Comparison of ENCODE assay signal across 1 cellular context in the genomic region with DNA sequence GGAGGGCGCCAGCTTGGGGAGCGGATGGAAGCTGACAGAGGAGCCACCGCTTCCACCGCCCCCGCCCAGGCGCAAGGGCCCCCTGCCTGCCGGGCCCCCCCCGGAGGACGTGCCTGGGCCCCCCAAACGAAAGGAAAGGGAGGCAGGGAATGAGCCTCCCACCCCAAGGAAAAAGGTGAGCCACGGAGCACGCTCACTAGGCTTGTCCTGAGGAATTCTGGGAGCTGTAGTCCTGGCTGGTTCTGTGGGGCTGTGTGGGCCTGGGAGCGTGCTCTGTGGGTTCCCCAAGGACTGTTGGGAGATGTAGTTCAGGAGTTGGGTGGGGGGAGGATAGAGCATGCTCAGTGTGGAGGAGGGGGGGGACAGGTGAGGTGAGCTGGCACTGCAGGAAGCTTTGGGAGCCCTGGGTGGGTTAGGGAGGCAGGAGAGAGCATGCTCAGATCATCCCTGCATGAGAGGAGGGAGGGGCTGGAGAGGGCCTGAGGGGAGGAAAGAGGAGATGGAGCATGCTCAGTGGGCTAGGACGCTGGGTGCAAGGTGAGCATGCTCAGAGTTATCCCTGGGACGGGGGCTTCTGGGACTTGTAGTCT.
TF ChIP-seq lines count a peak whose summit lies in the region.

No MANE protein-coding gene starts in this region.

TF ChIP-seq in HepG2, 621 proteins besides CTCF, POLR2A, EP300 and RAD21 (continues in another document):
- TF ChIP-seq KDM6A (CRISPR knock-in tag; IDR thresholded peaks at IDR 0.05; ENCODE audit: low read depth) (no peak), ZMYM4 (CRISPR knock-in tag; IDR thresholded peaks at IDR 0.05) (0 out of 2 replicates have a peak, but pooled peaks have one; percentile 32), ZSCAN5A (CRISPR knock-in tag; IDR thresholded peaks at IDR 0.05; ENCODE audit: borderline replicate concordance) (no peak), CREM (IDR thresholded peaks at IDR 0.05) (peak; percentile 89), CREM (CRISPR knock-in tag; IDR thresholded peaks at IDR 0.05) (no peak), ZKSCAN1 (IDR thresholded peaks at IDR 0.05; ENCODE audit: low read length) (no peak), SUZ12 (IDR thresholded peaks at IDR 0.05; ENCODE audit: low read depth, low read length) (peak; percentile 38; the same call in 1 of the 2 replicates), ATF3 (CRISPR knock-in tag; IDR thresholded peaks at IDR 0.05) (no peak), THAP11 (CRISPR knock-in tag; IDR thresholded peaks at IDR 0.05) (peak; percentile 96), GABPB1 (CRISPR knock-in tag; IDR thresholded peaks at IDR 0.05) (peak; percentile 63), ISL2 (CRISPR knock-in tag; IDR thresholded peaks at IDR 0.05) (no peak), TCF7 (IDR thresholded peaks at IDR 0.05; ENCODE audit: low read depth) (no peak), PAX8 (CRISPR knock-in tag; IDR thresholded peaks at IDR 0.05; ENCODE audit: borderline replicate concordance) (no peak), GABPA (IDR thresholded peaks at IDR 0.05; ENCODE audit: low read depth, low read length) (no peak), GABPA (CRISPR knock-in tag; IDR thresholded peaks at IDR 0.05; ENCODE audit: low read depth) (peak; percentile 62), ZFY (CRISPR knock-in tag; IDR thresholded peaks at IDR 0.05) (peak; percentile 37; the same call in 1 of the 2 replicates), SALL1 (CRISPR knock-in tag; IDR thresholded peaks at IDR 0.05) (0 out of 2 replicates have a peak, but pooled peaks have one; percentile 13), CERS6 (CRISPR knock-in tag; IDR thresholded peaks at IDR 0.05) (no peak), CCAR2 (optimal IDR thresholded peaks at IDR 0.05; ENCODE audit: low read depth, low read length) (no peak), FOXC1 (CRISPR knock-in tag; IDR thresholded peaks at IDR 0.05; ENCODE audit: borderline replicate concordance) (0 out of 2 replicates have a peak, but pooled peaks have one; percentile 29), KLF9 (CRISPR knock-in tag; IDR thresholded peaks at IDR 0.05; ENCODE audit: low read depth) (no peak), ZNF790 (CRISPR knock-in tag; IDR thresholded peaks at IDR 0.05; ENCODE audit: borderline replicate concordance) (no peak), SRSF4 (IDR thresholded peaks at IDR 0.05; ENCODE audit: low read depth, low read length, poor library complexity, severe bottlenecking) (no peak), FOXK1 (CRISPR knock-in tag; IDR thresholded peaks at IDR 0.05; ENCODE audit: borderline replicate concordance, low read depth) (no peak), ZNF143 (CRISPR knock-in tag; IDR thresholded peaks at IDR 0.05) (peak; percentile 89), NR2C2 (CRISPR knock-in tag; IDR thresholded peaks at IDR 0.05; ENCODE audit: borderline replicate concordance) (peak; percentile 80), TGIF2 (CRISPR knock-in tag; IDR thresholded peaks at IDR 0.05) (no peak), RBFOX2 (IDR thresholded peaks at IDR 0.05; ENCODE audit: low read depth, low read length) (no peak), MTF1 (CRISPR knock-in tag; IDR thresholded peaks at IDR 0.05) (no peak), CENPX (CRISPR knock-in tag; IDR thresholded peaks at IDR 0.05) (no peak), ZNF20 (CRISPR knock-in tag; IDR thresholded peaks at IDR 0.05) (no peak), PTBP1 (IDR thresholded peaks at IDR 0.05; ENCODE audit: low read depth, low read length, poor library complexity, severe bottlenecking) (no peak), ZNF773 (CRISPR knock-in tag; IDR thresholded peaks at IDR 0.05; ENCODE audit: borderline replicate concordance) (no peak), SOX13 (IDR thresholded peaks at IDR 0.05) (no peak), SOX13 (CRISPR knock-in tag; conservative IDR thresholded peaks at IDR 0.05 in 1 of 2, IDR thresholded peaks at IDR 0.05 in 1 of 2) (no peak), HMGA1 (CRISPR knock-in tag; conservative IDR thresholded peaks at IDR 0.05) (no peak), HCFC1 (IDR thresholded peaks at IDR 0.05; ENCODE audit: low read depth, low read length) (peak; percentile 76), SP4 (CRISPR knock-in tag; IDR thresholded peaks at IDR 0.05) (0 out of 2 replicates have a peak, but pooled peaks have one; percentile 58), ZMAT3 (CRISPR knock-in tag; conservative IDR thresholded peaks at IDR 0.05) (no peak)
- TF ChIP-seq, protein P1, sequence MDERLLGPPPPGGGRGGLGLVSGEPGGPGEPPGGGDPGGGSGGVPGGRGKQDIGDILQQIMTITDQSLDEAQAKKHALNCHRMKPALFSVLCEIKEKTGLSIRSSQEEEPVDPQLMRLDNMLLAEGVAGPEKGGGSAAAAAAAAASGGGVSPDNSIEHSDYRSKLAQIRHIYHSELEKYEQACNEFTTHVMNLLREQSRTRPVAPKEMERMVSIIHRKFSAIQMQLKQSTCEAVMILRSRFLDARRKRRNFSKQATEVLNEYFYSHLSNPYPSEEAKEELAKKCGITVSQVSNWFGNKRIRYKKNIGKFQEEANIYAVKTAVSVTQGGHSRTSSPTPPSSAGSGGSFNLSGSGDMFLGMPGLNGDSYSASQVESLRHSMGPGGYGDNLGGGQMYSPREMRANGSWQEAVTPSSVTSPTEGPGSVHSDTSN (CRISPR knock-in tag; IDR thresholded peaks at IDR 0.05), result no peak
- TF ChIP-seq, protein P2, sequence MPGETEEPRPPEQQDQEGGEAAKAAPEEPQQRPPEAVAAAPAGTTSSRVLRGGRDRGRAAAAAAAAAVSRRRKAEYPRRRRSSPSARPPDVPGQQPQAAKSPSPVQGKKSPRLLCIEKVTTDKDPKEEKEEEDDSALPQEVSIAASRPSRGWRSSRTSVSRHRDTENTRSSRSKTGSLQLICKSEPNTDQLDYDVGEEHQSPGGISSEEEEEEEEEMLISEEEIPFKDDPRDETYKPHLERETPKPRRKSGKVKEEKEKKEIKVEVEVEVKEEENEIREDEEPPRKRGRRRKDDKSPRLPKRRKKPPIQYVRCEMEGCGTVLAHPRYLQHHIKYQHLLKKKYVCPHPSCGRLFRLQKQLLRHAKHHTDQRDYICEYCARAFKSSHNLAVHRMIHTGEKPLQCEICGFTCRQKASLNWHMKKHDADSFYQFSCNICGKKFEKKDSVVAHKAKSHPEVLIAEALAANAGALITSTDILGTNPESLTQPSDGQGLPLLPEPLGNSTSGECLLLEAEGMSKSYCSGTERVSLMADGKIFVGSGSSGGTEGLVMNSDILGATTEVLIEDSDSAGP (CRISPR knock-in tag; IDR thresholded peaks at IDR 0.05; ENCODE audit: borderline replicate concordance), result peak; percentile 46; the same call in 1 of the 2 replicates
- TF ChIP-seq, protein P3, sequence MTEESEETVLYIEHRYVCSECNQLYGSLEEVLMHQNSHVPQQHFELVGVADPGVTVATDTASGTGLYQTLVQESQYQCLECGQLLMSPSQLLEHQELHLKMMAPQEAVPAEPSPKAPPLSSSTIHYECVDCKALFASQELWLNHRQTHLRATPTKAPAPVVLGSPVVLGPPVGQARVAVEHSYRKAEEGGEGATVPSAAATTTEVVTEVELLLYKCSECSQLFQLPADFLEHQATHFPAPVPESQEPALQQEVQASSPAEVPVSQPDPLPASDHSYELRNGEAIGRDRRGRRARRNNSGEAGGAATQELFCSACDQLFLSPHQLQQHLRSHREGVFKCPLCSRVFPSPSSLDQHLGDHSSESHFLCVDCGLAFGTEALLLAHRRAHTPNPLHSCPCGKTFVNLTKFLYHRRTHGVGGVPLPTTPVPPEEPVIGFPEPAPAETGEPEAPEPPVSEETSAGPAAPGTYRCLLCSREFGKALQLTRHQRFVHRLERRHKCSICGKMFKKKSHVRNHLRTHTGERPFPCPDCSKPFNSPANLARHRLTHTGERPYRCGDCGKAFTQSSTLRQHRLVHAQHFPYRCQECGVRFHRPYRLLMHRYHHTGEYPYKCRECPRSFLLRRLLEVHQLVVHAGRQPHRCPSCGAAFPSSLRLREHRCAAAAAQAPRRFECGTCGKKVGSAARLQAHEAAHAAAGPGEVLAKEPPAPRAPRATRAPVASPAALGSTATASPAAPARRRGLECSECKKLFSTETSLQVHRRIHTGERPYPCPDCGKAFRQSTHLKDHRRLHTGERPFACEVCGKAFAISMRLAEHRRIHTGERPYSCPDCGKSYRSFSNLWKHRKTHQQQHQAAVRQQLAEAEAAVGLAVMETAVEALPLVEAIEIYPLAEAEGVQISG (CRISPR knock-in tag; IDR thresholded peaks at IDR 0.05), result peak; percentile 52
- TF ChIP-seq, protein P4, sequence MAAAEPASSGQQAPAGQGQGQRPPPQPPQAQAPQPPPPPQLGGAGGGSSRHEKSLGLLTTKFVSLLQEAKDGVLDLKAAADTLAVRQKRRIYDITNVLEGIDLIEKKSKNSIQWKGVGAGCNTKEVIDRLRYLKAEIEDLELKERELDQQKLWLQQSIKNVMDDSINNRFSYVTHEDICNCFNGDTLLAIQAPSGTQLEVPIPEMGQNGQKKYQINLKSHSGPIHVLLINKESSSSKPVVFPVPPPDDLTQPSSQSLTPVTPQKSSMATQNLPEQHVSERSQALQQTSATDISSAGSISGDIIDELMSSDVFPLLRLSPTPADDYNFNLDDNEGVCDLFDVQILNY (CRISPR knock-in tag; conservative IDR thresholded peaks at IDR 0.05), result no peak
- TF ChIP-seq, protein P5, sequence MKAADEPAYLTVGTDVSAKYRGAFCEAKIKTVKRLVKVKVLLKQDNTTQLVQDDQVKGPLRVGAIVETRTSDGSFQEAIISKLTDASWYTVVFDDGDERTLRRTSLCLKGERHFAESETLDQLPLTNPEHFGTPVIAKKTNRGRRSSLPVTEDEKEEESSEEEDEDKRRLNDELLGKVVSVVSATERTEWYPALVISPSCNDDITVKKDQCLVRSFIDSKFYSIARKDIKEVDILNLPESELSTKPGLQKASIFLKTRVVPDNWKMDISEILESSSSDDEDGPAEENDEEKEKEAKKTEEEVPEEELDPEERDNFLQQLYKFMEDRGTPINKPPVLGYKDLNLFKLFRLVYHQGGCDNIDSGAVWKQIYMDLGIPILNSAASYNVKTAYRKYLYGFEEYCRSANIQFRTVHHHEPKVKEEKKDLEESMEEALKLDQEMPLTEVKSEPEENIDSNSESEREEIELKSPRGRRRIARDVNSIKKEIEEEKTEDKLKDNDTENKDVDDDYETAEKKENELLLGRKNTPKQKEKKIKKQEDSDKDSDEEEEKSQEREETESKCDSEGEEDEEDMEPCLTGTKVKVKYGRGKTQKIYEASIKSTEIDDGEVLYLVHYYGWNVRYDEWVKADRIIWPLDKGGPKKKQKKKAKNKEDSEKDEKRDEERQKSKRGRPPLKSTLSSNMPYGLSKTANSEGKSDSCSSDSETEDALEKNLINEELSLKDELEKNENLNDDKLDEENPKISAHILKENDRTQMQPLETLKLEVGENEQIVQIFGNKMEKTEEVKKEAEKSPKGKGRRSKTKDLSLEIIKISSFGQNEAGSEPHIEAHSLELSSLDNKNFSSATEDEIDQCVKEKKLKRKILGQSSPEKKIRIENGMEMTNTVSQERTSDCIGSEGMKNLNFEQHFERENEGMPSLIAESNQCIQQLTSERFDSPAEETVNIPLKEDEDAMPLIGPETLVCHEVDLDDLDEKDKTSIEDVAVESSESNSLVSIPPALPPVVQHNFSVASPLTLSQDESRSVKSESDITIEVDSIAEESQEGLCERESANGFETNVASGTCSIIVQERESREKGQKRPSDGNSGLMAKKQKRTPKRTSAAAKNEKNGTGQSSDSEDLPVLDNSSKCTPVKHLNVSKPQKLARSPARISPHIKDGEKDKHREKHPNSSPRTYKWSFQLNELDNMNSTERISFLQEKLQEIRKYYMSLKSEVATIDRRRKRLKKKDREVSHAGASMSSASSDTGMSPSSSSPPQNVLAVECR (CRISPR knock-in tag; IDR thresholded peaks at IDR 0.05; ENCODE audit: borderline replicate concordance), result peak; percentile 41; the same call in 1 of the 2 replicates
- TF ChIP-seq, protein P6, sequence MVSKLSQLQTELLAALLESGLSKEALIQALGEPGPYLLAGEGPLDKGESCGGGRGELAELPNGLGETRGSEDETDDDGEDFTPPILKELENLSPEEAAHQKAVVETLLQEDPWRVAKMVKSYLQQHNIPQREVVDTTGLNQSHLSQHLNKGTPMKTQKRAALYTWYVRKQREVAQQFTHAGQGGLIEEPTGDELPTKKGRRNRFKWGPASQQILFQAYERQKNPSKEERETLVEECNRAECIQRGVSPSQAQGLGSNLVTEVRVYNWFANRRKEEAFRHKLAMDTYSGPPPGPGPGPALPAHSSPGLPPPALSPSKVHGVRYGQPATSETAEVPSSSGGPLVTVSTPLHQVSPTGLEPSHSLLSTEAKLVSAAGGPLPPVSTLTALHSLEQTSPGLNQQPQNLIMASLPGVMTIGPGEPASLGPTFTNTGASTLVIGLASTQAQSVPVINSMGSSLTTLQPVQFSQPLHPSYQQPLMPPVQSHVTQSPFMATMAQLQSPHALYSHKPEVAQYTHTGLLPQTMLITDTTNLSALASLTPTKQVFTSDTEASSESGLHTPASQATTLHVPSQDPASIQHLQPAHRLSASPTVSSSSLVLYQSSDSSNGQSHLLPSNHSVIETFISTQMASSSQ (IDR thresholded peaks at IDR 0.05; ENCODE audit: low read depth), result no peak
- TF ChIP-seq, protein P6 (CRISPR knock-in tag; IDR thresholded peaks at IDR 0.05; ENCODE audit: borderline replicate concordance), result 0 out of 2 replicates have a peak, but pooled peaks have one; percentile 37
